ENCODE assay signal across 10 cellular contexts in genomic region chr22:22514431-22514830, GRCh38. TPM values are rescaled to one million over a fixed set of nuclear protein-coding genes. Genes with fewer than 3 reads are reported as not detected.
"Had no signal": no experiment of that assay in that cellular context is flagged by ENCODE, and none has a peak within 500 bp of the region (broad histone marks: within the 10 kb centered on the region; RNA-seq: fewer than 3 reads in every experiment).

No MANE protein-coding gene starts in this region.

RNA-seq across cellular contexts. Expression of gene ZNF280A, which starts 5.6 kb away (rescaled TPM):
- total RNA-seq: activated CD4-positive, alpha-beta memory T cell treated with anti-CD3 and anti-CD28 coated beads, Interleukin-2, amount 10 ng/mL, durations not matched to agents 7 days and 5 days; activated CD4-positive, alpha-beta T cell treated with anti-CD3 and anti-CD28 coated beads for 36 hours; activated CD8-positive, alpha-beta memory T cell treated with anti-CD3 and anti-CD28 coated beads for 36 hours; activated naive CD4-positive, alpha-beta T cell treated with anti-CD3 and anti-CD28 coated beads for 36 hours; activated T-helper 17 cell treated with anti-CD3 and anti-CD28 coated beads, Interleukin-2, amount 50 U/mL, for 72 hours; cardiac muscle cell; OCI-LY7; Right ventricle myocardium inferior; T-helper 1 cell treated with Interleukin-12 subunit alpha and Interleukin-12 subunit beta and Interleukin-4 antibody, amounts not matched to agents 30 ng/mL and 1 ng/mL, for 36 hours had no signal

RNA-seq across cellular contexts. Expression of gene PRAME, which starts 44.6 kb away (rescaled TPM):
- total RNA-seq: activated CD4-positive, alpha-beta memory T cell treated with anti-CD3 and anti-CD28 coated beads, Interleukin-2, amount 10 ng/mL, durations not matched to agents 7 days and 5 days; activated CD8-positive, alpha-beta memory T cell treated with anti-CD3 and anti-CD28 coated beads for 36 hours; activated naive CD4-positive, alpha-beta T cell treated with anti-CD3 and anti-CD28 coated beads for 36 hours; activated T-helper 17 cell treated with anti-CD3 and anti-CD28 coated beads, Interleukin-2, amount 50 U/mL, for 72 hours; astrocyte; cardiac muscle cell; Right ventricle myocardium inferior; T-helper 1 cell treated with Interleukin-12 subunit alpha and Interleukin-12 subunit beta and Interleukin-4 antibody, amounts not matched to agents 30 ng/mL and 1 ng/mL, for 36 hours had no signal
